ENCODE assay signal across 19 cellular contexts in genomic region chr1:228157381-228158126, GRCh38. TPM values are rescaled to one million over a fixed set of nuclear protein-coding genes. Genes with fewer than 3 reads are reported as not detected.
DNase-seq lines count a peak whose midpoint lies in the region; ATAC-seq, FAIRE-seq and TF ChIP-seq lines count a peak whose summit lies in the region.
"Had no signal": no experiment of that assay in that cellular context is flagged by ENCODE, and none has a peak within 500 bp of the region (broad histone marks: within the 10 kb centered on the region; RNA-seq: fewer than 3 reads in every experiment).

No MANE protein-coding gene starts in this region.

- H3K27me3 ChIP-seq in right cardiac atrium (ENCODE audit: control insufficient read depth, insufficient read depth) = no peaks in the 10 kb centered on the region

- POLR2A ChIA-PET in T-cell (lab: Charles Lee) = no interaction called here

- no peak overlapping the region for H3K4me3 ChIP-seq in right cardiac atrium (ENCODE audit: low read length)
- H3K4me3 ChIP-seq: esophagus muscularis mucosa had no signal

- H3K4me1 Mint-ChIP-seq in T-cell = peaks cover 21 to 31% (median 23%) of the 10 kb centered on the region in 3 donors

- no peaks in the 10 kb centered on the region for H3K9me3 ChIP-seq in right cardiac atrium (ENCODE audit: control insufficient read depth, low read length)
- H3K9me3 ChIP-seq: esophagus muscularis mucosa had no signal

- H3K4me1 ChIP-seq in right cardiac atrium (ENCODE audit: control insufficient read depth, insufficient read depth, low read length) = no peaks in the 10 kb centered on the region

- no peaks in the 10 kb centered on the region for H3K27me3 Mint-ChIP-seq in T-cell

- peak overlapping the region in 2 of 3 donors; percentile 36 to 64 for H3K4me3 Mint-ChIP-seq in T-cell

- no peaks in the 10 kb centered on the region for H3K36me3 Mint-ChIP-seq in T-cell

- FAIRE-seq in D721Med (lab: Jason Lieb, UNC) = no peak
- FAIRE-seq: G401.6 had no signal

- ATAC-seq in T-cell (replicated peaks in 1 of 4) (peak; percentile 33 to 57 (median 54)), right cardiac atrium (no peak), HG02678 (IDR thresholded peaks at IDR 0.05; ENCODE audit: unreplicated experiment) (no peak)

- WGBS in right cardiac atrium = 59% methylated on average over 54 of the region's 54 CpGs

- peak; percentile 38 for DNase-seq in activated gamma-delta T cell treated with Interleukin-2 at 50 U/mL for 16 hours
- DNase-seq in activated gamma-delta T cell (lab: John Stamatoyannopoulos, UW) = no peak
- peak in 13 of 34 experiments; percentile 21 to 56 (median 38) for DNase-seq in T-cell
- peak; percentile 14 to 56 (median 50) for DNase-seq in right cardiac atrium
- peak; percentile 47 for DNase-seq in stimulated activated CD8-positive, alpha-beta memory T cell treated with anti-CD3 and anti-CD28 coated beads, Interleukin-4, amount 100 ng/mL, for 48 hours
- DNase-seq in D721Med (ENCODE audit: insufficient read length, low spot score) = no peak
- DNase-seq in activated effector memory CD4-positive, alpha-beta T cell treated with anti-CD3 and anti-CD28 coated beads, Interleukin-2, amount 50 U/mL, for 16 hours = no peak
- DNase-seq: activated CD4-positive, alpha-beta T cell treated with anti-CD3 and anti-CD28 coated beads for 1 hour; activated naive CD4-positive, alpha-beta T cell treated with Interleukin-2 at 50 U/mL for 16 hours; DMS153; effector memory CD4-positive, alpha-beta T cell; NCI-H146; NCI-H2171; NCI-H524 treated with DMSO at 0.1 percent for 48 hours; SW 1271 had no signal

- no peak for TF ChIP-seq CTCF in D721Med (IDR thresholded peaks at IDR 0.05; ENCODE audit: insufficient read depth, missing control alignments)

- peak overlapping the region in 1 of 2 donors; percentile 52 for H3K27ac Mint-ChIP-seq in T-cell

- CTCF ChIA-PET in T-cell (lab: Charles Lee) = interaction anchor here in 1 of 2 donors (0.6 kb wide), 1 partner anchor 45 kb away, joined by 3 read pairs; no protein-coding TSS in a partner anchor

- no peak overlapping the region for H3K27ac ChIP-seq in right cardiac atrium (ENCODE audit: low read length)
- H3K27ac ChIP-seq: esophagus muscularis mucosa, HL-60 had no signal

- intact Hi-C loops in right cardiac atrium (cut with DNase I) = no loop called here

- H3K9me3 Mint-ChIP-seq in T-cell = no peaks in the 10 kb centered on the region

RNA-seq across cellular contexts. Expression of gene GJC2, which starts 7.8 kb away (rescaled TPM):
- total RNA-seq in T-cell (1 to 10 TPM; 1.1 to 3.1 (median 1.6) TPM), right cardiac atrium (1 to 10 TPM; 1.2 to 2.2 (median 1.7) TPM)
- 1.3 TPM for polyA plus RNA-seq in right cardiac atrium

RNA-seq across cellular contexts. Expression of gene IBA57, which starts 8.1 kb away (rescaled TPM):
- total RNA-seq in T-cell (10 to 100 TPM; 10.6 to 18.3 (median 12.6) TPM), right cardiac atrium (10 to 100 TPM in 2 of 4 donors, 1 to 10 TPM in 2; 8.3 to 12.0 (median 10.3) TPM)
- polyA plus RNA-seq in right cardiac atrium = 4.5 TPM

RNA-seq across cellular contexts. Expression of gene GUK1, which starts 17.5 kb away (rescaled TPM):
- 100 to 1,000 TPM; 201 to 318 (median 223) TPM for total RNA-seq in T-cell
- total RNA-seq in right cardiac atrium = 100 to 1,000 TPM; 151 to 202 (median 169) TPM
- polyA plus RNA-seq in right cardiac atrium = 315 TPM

RNA-seq across cellular contexts. Expression of gene MRPL55, which starts 48.5 kb away (rescaled TPM):
- 10 to 100 TPM; 49.7 to 63.5 (median 55.9) TPM for total RNA-seq in T-cell
- 10 to 100 TPM; 51.6 to 56.5 (median 52.8) TPM for total RNA-seq in right cardiac atrium
- 103 TPM for polyA plus RNA-seq in right cardiac atrium

RNA-seq across cellular contexts. Expression of gene OBSCN, which starts 50.3 kb away (rescaled TPM):
- total RNA-seq in T-cell (100 to 1,000 TPM in 2 of 5 donors, 10 to 100 TPM in 3; 77.9 to 133 (median 81.4) TPM), right cardiac atrium (100 to 1,000 TPM; 144 to 196 (median 183) TPM)
- polyA plus RNA-seq in right cardiac atrium = 234 TPM

Comparison
In these comparisons a context has a peak if more than half of its experiments do, and no peak if none do; other contexts are left out.
1. DNase-seq: peak in activated gamma-delta T cell treated with Interleukin-2 at 50 U/mL for 16 hours (single experiment), right cardiac atrium (3 of 3) and stimulated activated CD8-positive, alpha-beta memory T cell treated with anti-CD3 and anti-CD28 coated beads, Interleukin-4, amount 100 ng/mL, for 48 hours (single experiment); none in activated gamma-delta T cell (single experiment), D721Med (single experiment) and activated effector memory CD4-positive, alpha-beta T cell treated with anti-CD3 and anti-CD28 coated beads, Interleukin-2, amount 50 U/mL, for 16 hours (single experiment).
2. ATAC-seq: peak in T-cell (4 of 4); none in right cardiac atrium (0 of 2) and HG02678 (single experiment).